2 cellular contexts compared by ENCODE assay signal in the genomic region with DNA sequence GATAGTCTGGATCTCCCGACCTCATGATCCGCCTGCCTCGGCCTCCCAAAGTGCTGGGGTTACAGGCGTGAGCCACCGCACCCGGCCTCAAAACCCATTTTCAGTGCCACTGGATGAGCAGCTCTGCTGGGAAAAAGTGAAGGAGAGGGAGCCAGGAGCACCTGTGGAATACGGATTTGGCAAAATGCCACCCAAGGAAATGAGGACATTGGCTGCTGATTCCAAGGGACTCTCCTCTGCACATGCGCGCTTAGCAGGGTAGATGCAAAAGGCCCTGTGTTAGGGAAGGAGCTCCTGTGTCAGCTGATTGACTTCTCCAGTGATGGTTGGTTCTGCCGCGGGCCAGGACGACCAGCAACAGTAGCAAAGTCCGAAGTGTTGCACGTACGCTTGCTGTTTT.
TF ChIP-seq lines count a peak whose summit lies in the region.

No MANE protein-coding gene starts in this region.

TF ChIP-seq in HEK293, 187 proteins besides CTCF, POLR2A, EP300 and RAD21:
- TF ChIP-seq ZNF248 (tag by site-specific recombination; IDR thresholded peaks at IDR 0.05): no peak
- TF ChIP-seq ZBTB17 (tag by site-specific recombination; IDR thresholded peaks at IDR 0.05): no peak
- TF ChIP-seq SCRT2 (tag by site-specific recombination; IDR thresholded peaks at IDR 0.05): peak; percentile 96
- TF ChIP-seq SCRT1 (tag by site-specific recombination; IDR thresholded peaks at IDR 0.05; ENCODE audit: borderline replicate concordance): peak; percentile 84

TF ChIP-seq in H1, 55 proteins besides CTCF, POLR2A, EP300 and RAD21:
- TF ChIP-seq RFX5 (IDR thresholded peaks at IDR 0.05; ENCODE audit: borderline replicate concordance, low read depth, low read length) (no peak), EGR1 (IDR thresholded peaks at IDR 0.05; ENCODE audit: borderline replicate concordance, low read depth, low read length) (no peak), SP4 (IDR thresholded peaks at IDR 0.05; ENCODE audit: low read length) (no peak), KDM4A (IDR thresholded peaks at IDR 0.05; ENCODE audit: low read depth, low read length, severe bottlenecking) (no peak), TCF12 (IDR thresholded peaks at IDR 0.05; ENCODE audit: low read depth, low read length) (no peak), SRF (IDR thresholded peaks at IDR 0.05; ENCODE audit: low read depth, low read length) (no peak), NANOG (IDR thresholded peaks at IDR 0.05; ENCODE audit: insufficient read depth, low read depth, low read length, poor library complexity, severe bottlenecking) (no peak), YY1 (IDR thresholded peaks at IDR 0.05; ENCODE audit: low read depth, low read length) (no peak), HDAC2 (IDR thresholded peaks at IDR 0.05; ENCODE audit: borderline replicate concordance in 1 of 2, low read depth in 2 of 2, low read length in 2 of 2) (no peak), SP2 (IDR thresholded peaks at IDR 0.05; ENCODE audit: low read length) (no peak), POLR2AphosphoS5 (IDR thresholded peaks at IDR 0.05; ENCODE audit: low read depth, low read length) (no peak), CBX8 (IDR thresholded peaks at IDR 0.05; ENCODE audit: borderline replicate concordance, low read depth, low read length) (no peak)
- TF ChIP-seq, protein P1, sequence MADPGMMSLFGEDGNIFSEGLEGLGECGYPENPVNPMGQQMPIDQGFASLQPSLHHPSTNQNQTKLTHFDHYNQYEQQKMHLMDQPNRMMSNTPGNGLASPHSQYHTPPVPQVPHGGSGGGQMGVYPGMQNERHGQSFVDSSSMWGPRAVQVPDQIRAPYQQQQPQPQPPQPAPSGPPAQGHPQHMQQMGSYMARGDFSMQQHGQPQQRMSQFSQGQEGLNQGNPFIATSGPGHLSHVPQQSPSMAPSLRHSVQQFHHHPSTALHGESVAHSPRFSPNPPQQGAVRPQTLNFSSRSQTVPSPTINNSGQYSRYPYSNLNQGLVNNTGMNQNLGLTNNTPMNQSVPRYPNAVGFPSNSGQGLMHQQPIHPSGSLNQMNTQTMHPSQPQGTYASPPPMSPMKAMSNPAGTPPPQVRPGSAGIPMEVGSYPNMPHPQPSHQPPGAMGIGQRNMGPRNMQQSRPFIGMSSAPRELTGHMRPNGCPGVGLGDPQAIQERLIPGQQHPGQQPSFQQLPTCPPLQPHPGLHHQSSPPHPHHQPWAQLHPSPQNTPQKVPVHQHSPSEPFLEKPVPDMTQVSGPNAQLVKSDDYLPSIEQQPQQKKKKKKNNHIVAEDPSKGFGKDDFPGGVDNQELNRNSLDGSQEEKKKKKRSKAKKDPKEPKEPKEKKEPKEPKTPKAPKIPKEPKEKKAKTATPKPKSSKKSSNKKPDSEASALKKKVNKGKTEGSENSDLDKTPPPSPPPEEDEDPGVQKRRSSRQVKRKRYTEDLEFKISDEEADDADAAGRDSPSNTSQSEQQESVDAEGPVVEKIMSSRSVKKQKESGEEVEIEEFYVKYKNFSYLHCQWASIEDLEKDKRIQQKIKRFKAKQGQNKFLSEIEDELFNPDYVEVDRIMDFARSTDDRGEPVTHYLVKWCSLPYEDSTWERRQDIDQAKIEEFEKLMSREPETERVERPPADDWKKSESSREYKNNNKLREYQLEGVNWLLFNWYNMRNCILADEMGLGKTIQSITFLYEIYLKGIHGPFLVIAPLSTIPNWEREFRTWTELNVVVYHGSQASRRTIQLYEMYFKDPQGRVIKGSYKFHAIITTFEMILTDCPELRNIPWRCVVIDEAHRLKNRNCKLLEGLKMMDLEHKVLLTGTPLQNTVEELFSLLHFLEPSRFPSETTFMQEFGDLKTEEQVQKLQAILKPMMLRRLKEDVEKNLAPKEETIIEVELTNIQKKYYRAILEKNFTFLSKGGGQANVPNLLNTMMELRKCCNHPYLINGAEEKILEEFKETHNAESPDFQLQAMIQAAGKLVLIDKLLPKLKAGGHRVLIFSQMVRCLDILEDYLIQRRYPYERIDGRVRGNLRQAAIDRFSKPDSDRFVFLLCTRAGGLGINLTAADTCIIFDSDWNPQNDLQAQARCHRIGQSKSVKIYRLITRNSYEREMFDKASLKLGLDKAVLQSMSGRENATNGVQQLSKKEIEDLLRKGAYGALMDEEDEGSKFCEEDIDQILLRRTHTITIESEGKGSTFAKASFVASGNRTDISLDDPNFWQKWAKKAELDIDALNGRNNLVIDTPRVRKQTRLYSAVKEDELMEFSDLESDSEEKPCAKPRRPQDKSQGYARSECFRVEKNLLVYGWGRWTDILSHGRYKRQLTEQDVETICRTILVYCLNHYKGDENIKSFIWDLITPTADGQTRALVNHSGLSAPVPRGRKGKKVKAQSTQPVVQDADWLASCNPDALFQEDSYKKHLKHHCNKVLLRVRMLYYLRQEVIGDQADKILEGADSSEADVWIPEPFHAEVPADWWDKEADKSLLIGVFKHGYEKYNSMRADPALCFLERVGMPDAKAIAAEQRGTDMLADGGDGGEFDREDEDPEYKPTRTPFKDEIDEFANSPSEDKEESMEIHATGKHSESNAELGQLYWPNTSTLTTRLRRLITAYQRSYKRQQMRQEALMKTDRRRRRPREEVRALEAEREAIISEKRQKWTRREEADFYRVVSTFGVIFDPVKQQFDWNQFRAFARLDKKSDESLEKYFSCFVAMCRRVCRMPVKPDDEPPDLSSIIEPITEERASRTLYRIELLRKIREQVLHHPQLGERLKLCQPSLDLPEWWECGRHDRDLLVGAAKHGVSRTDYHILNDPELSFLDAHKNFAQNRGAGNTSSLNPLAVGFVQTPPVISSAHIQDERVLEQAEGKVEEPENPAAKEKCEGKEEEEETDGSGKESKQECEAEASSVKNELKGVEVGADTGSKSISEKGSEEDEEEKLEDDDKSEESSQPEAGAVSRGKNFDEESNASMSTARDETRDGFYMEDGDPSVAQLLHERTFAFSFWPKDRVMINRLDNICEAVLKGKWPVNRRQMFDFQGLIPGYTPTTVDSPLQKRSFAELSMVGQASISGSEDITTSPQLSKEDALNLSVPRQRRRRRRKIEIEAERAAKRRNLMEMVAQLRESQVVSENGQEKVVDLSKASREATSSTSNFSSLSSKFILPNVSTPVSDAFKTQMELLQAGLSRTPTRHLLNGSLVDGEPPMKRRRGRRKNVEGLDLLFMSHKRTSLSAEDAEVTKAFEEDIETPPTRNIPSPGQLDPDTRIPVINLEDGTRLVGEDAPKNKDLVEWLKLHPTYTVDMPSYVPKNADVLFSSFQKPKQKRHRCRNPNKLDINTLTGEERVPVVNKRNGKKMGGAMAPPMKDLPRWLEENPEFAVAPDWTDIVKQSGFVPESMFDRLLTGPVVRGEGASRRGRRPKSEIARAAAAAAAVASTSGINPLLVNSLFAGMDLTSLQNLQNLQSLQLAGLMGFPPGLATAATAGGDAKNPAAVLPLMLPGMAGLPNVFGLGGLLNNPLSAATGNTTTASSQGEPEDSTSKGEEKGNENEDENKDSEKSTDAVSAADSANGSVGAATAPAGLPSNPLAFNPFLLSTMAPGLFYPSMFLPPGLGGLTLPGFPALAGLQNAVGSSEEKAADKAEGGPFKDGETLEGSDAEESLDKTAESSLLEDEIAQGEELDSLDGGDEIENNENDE (IDR thresholded peaks at IDR 0.05; ENCODE audit: insufficient replicate concordance, low read length): no peak
- TF ChIP-seq, protein P2, sequence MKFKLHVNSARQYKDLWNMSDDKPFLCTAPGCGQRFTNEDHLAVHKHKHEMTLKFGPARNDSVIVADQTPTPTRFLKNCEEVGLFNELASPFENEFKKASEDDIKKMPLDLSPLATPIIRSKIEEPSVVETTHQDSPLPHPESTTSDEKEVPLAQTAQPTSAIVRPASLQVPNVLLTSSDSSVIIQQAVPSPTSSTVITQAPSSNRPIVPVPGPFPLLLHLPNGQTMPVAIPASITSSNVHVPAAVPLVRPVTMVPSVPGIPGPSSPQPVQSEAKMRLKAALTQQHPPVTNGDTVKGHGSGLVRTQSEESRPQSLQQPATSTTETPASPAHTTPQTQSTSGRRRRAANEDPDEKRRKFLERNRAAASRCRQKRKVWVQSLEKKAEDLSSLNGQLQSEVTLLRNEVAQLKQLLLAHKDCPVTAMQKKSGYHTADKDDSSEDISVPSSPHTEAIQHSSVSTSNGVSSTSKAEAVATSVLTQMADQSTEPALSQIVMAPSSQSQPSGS (IDR thresholded peaks at IDR 0.05; ENCODE audit: low read length): no peak
- TF ChIP-seq, protein P3, sequence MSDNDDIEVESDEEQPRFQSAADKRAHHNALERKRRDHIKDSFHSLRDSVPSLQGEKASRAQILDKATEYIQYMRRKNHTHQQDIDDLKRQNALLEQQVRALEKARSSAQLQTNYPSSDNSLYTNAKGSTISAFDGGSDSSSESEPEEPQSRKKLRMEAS (IDR thresholded peaks at IDR 0.05): no peak
